Comparison of ENCODE assay signal across 10 cellular contexts in genomic region chr11:11978792-11979486, GRCh38. TPM values are rescaled to one million over a fixed set of nuclear protein-coding genes. Genes with fewer than 3 reads are reported as not detected.
DNase-seq lines count a peak whose midpoint lies in the region; ATAC-seq and TF ChIP-seq lines count a peak whose summit lies in the region.
"Had no signal": no experiment of that assay in that cellular context is flagged by ENCODE, and none has a peak within 500 bp of the region (broad histone marks: within the 10 kb centered on the region; RNA-seq: fewer than 3 reads in every experiment).

No MANE protein-coding gene starts in this region.

- H2BK15ac ChIP-seq in mesenchymal stem cell (ENCODE audit: low read depth, poor library complexity, severe bottlenecking) = peak overlapping the region; percentile 83

- no peak overlapping the region for H3K4me3 Mint-ChIP-seq in activated T-cell treated with anti-CD3 and anti-CD28 coated beads, Interleukin-2, amount 50 U/mL, for 4 hours
- no peak overlapping the region for H3K4me3 Mint-ChIP-seq in Calu3 (ENCODE audit: low read depth, unreplicated experiment)
- H3K4me3 Mint-ChIP-seq: naive B cell had no signal

- H4K8ac ChIP-seq in mesenchymal stem cell (ENCODE audit: low read length) = peak overlapping the region; percentile 38

- no peaks in the 10 kb centered on the region for H3K27me3 Mint-ChIP-seq in activated T-cell treated with anti-CD3 and anti-CD28 coated beads, Interleukin-2, amount 50 U/mL, for 4 hours (ENCODE audit: low read depth)
- H3K27me3 Mint-ChIP-seq in Calu3 (ENCODE audit: unreplicated experiment) = no peaks in the 10 kb centered on the region

- CTCF ChIA-PET in Calu3 (lab: Charles Lee) = interaction anchor here (1.2 kb wide), 1 partner anchor 12 kb away, joined by 5 read pairs; no protein-coding TSS in a partner anchor

- peaks cover 13% of the 10 kb centered on the region for H3K4me1 Mint-ChIP-seq in activated T-cell treated with anti-CD3 and anti-CD28 coated beads, Interleukin-2, amount 50 U/mL, for 4 hours (ENCODE audit: low read depth)
- peaks cover 30% of the 10 kb centered on the region for H3K4me1 Mint-ChIP-seq in Calu3 (ENCODE audit: low read depth, unreplicated experiment)

- H3K36me3 ChIP-seq in mesenchymal stem cell (ENCODE audit: control insufficient read depth in 1 of 2, insufficient read depth in 2 of 2, low read depth in 1 of 2, low read length in 2 of 2) (peaks cover 0 to 40% of the 10 kb centered on the region in 2 experiments), upper lobe of right lung (no peaks in the 10 kb centered on the region)

- WGBS in mesenchymal stem cell = 51% methylated on average over 12 of the region's 13 CpGs

- H3K4me3 ChIP-seq in choroid plexus epithelial cell (ENCODE audit: low read depth, low read length) (no peak overlapping the region), mesenchymal stem cell (ENCODE audit: insufficient read depth in 1 of 2, low read depth in 1 of 2, low read length in 2 of 2) (no peak overlapping the region), upper lobe of right lung (no peak overlapping the region)

- no peak overlapping the region for H2BK5ac ChIP-seq in mesenchymal stem cell (ENCODE audit: low read depth, low read length, poor library complexity, severe bottlenecking)

- H3K23ac ChIP-seq in mesenchymal stem cell (ENCODE audit: low read length in 2 of 2) = peak overlapping the region in 1 of 2 experiments; percentile 34

- no peaks in the 10 kb centered on the region for H3K36me3 Mint-ChIP-seq in activated T-cell treated with anti-CD3 and anti-CD28 coated beads, Interleukin-2, amount 50 U/mL, for 4 hours (ENCODE audit: insufficient read depth)
- H3K36me3 Mint-ChIP-seq in Calu3 (ENCODE audit: insufficient read depth, unreplicated experiment) = no peaks in the 10 kb centered on the region

- no peaks in the 10 kb centered on the region for H3K9me3 Mint-ChIP-seq in activated T-cell treated with anti-CD3 and anti-CD28 coated beads, Interleukin-2, amount 50 U/mL, for 4 hours
- no peaks in the 10 kb centered on the region for H3K9me3 Mint-ChIP-seq in Calu3 (ENCODE audit: low read depth, unreplicated experiment)

- peaks cover 24% of the 10 kb centered on the region for H3K79me1 ChIP-seq in mesenchymal stem cell (replicated peaks; ENCODE audit: low read length, poor library complexity, severe bottlenecking)

- H3K4me1 ChIP-seq in mesenchymal stem cell (ENCODE audit: control insufficient read depth, insufficient read depth, low read depth, low read length) (peaks cover 51% of the 10 kb centered on the region), upper lobe of right lung (peaks cover 73% of the 10 kb centered on the region)

- no TSS peak for BruUV-seq in Calu3 (replicated peaks; lab: Mats Ljungman, UMichigan)

- peak overlapping the region; percentile 4 to 81 for H2BK12ac ChIP-seq in mesenchymal stem cell (ENCODE audit: low read length in 2 of 2)

- H3K27ac ChIP-seq in mesenchymal stem cell (ENCODE audit: low read length, poor library complexity, severe bottlenecking) (peak overlapping the region; percentile 55), upper lobe of right lung (peak overlapping the region; percentile 81)
- H3K27ac ChIP-seq: 22Rv1 had no signal

- peak; percentile 47 for DNase-seq in NCI-H2029 (lab: John Stamatoyannopoulos, UW)
- DNase-seq in NCI-H2029 treated with DMSO at 0.1 percent for 48 hours (lab: John Stamatoyannopoulos, UW) = no peak
- DNase-seq in choroid plexus epithelial cell (ENCODE audit: low read depth) = peak; percentile 88
- DNase-seq in mesenchymal stem cell = peak; percentile 88
- DNase-seq in upper lobe of right lung = peak; percentile 65
- DNase-seq in activated T-cell treated with anti-CD3 and anti-CD28 coated beads, Interleukin-2, amount 50 U/mL, for 4 hours = no peak
- DNase-seq in Calu3 = no peak
- DNase-seq in activated effector memory CD4-positive, alpha-beta T cell treated with Interleukin-2 at 50 U/mL for 16 hours = no peak
- DNase-seq: naive B cell had no signal

- H3K27me3 ChIP-seq in mesenchymal stem cell (ENCODE audit: control insufficient read depth in 1 of 2, insufficient read depth in 1 of 2, low read length in 2 of 2) = no peaks in the 10 kb centered on the region
- H3K27me3 ChIP-seq in upper lobe of right lung = no peaks in the 10 kb centered on the region

- H2BK120ac ChIP-seq in mesenchymal stem cell (ENCODE audit: low read depth, low read length) = peak overlapping the region; percentile 93

- no peak overlapping the region for H3K4me2 ChIP-seq in mesenchymal stem cell (ENCODE audit: low read length, poor library complexity, severe bottlenecking)

- H3K18ac ChIP-seq in mesenchymal stem cell (ENCODE audit: low read depth in 1 of 2, low read length in 2 of 2) = peak overlapping the region; percentile 75 to 97

- peak overlapping the region; percentile 71 for H4K91ac ChIP-seq in mesenchymal stem cell (ENCODE audit: low read length)

- peak; percentile 43 for ATAC-seq in upper lobe of right lung
- ATAC-seq in activated T-cell treated with anti-CD3 and anti-CD28 coated beads, Interleukin-2, amount 50 U/mL, for 4 hours = no peak

- no peak for TF ChIP-seq CTCF in choroid plexus epithelial cell (conservative IDR thresholded peaks at IDR 0.05; ENCODE audit: low read depth, low read length)
- no peak for TF ChIP-seq CTCF in upper lobe of right lung (IDR thresholded peaks at IDR 0.05)
- no peak for TF ChIP-seq CTCF in Calu3 (IDR thresholded peaks at IDR 0.05; ENCODE audit: unreplicated experiment)

- peak overlapping the region; percentile 99 for H2AK5ac ChIP-seq in mesenchymal stem cell (ENCODE audit: low read length, severe bottlenecking)

- peak overlapping the region in 1 of 2 experiments; percentile 49 for H3K14ac ChIP-seq in mesenchymal stem cell (ENCODE audit: low read length in 2 of 2)

- H2AFZ ChIP-seq in mesenchymal stem cell (ENCODE audit: low read depth, low read length) = no peak overlapping the region

- H3K27ac Mint-ChIP-seq in Calu3 (ENCODE audit: unreplicated experiment) = no peak overlapping the region

- H3K4ac ChIP-seq in mesenchymal stem cell (ENCODE audit: low read depth in 1 of 2, low read length in 2 of 2) = peak overlapping the region; percentile 75 to 96

- intact Hi-C loops in upper lobe of right lung (cut with DNase I) = no loop called here
- intact Hi-C loops in Calu3 (cut with micrococcal nuclease; ENCODE audit: unreplicated experiment) = loop anchor here (10.0 kb wide), 1 partner anchor 46 kb away; no protein-coding TSS in a partner anchor

- H3K9ac ChIP-seq in mesenchymal stem cell (ENCODE audit: low read length) = peak overlapping the region; percentile 2

- H3K9me3 ChIP-seq in mesenchymal stem cell (ENCODE audit: control insufficient read depth, low read length) (peaks cover 4% of the 10 kb centered on the region), upper lobe of right lung (no peaks in the 10 kb centered on the region)

RNA-seq across cellular contexts. Expression of gene DKK3, which starts 29.5 kb away (rescaled TPM):
- 686 TPM for polyA plus RNA-seq in mesenchymal stem cell (2013, experiment 1 of 2)
- 701 TPM for polyA plus RNA-seq in mesenchymal stem cell (2013, experiment 2 of 2)
- total RNA-seq in upper lobe of right lung = 217 TPM
- total RNA-seq in activated T-cell treated with anti-CD3 and anti-CD28 coated beads, Interleukin-2, amount 50 U/mL, for 4 hours = under 1 TPM; 0.34 to 0.51 (median 0.35) TPM
- 11.9 and 14.6 TPM in 2 replicates for total RNA-seq in Calu3 (2022)

Comparison
In these comparisons a context has a peak if more than half of its experiments do, and no peak if none do; other contexts are left out.
1. DNase-seq: peak in NCI-H2029 (single experiment), choroid plexus epithelial cell (single experiment), mesenchymal stem cell (single experiment) and upper lobe of right lung (single experiment); none in NCI-H2029 treated with DMSO at 0.1 percent for 48 hours (single experiment), activated T-cell treated with anti-CD3 and anti-CD28 coated beads, Interleukin-2, amount 50 U/mL, for 4 hours (single experiment), Calu3 (single experiment) and activated effector memory CD4-positive, alpha-beta T cell treated with Interleukin-2 at 50 U/mL for 16 hours (single experiment).
2. RNA of gene DKK3, which starts 29.5 kb away (total RNA-seq): 217 TPM in upper lobe of right lung (single experiment); 11.9 to 14.6 TPM in Calu3 and 0.34 to 0.51 TPM in activated T-cell treated with anti-CD3 and anti-CD28 coated beads, Interleukin-2, amount 50 U/mL, for 4 hours; every median in the first group is over 10 times any median in the second.